10 cellular contexts compared by ENCODE assay signal in the genomic region with DNA sequence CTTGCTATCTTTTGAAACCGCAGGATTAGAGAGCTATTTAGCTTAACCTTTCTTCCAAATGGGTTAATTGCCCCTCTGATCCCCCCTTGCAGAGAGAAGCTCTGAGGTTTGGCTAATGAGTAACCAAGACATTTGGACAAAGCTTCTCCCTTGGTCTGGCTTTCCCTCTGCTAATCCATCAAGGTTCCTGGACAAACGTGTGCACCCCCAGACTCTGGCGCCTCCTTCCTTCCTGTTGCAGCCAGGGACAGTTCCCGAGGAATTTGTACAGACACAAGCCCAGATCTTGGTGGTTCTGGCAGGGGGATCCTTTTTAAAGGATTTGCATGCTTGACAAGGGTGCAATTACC. TPM values are rescaled to one million over a fixed set of nuclear protein-coding genes. Genes with fewer than 3 reads are reported as not detected.
DNase-seq lines count a peak whose midpoint lies in the region; ATAC-seq, FAIRE-seq and TF ChIP-seq lines count a peak whose summit lies in the region.
"Had no signal": no experiment of that assay in that cellular context is flagged by ENCODE, and none has a peak within 500 bp of the region (broad histone marks: within the 10 kb centered on the region; RNA-seq: fewer than 3 reads in every experiment).

No MANE protein-coding gene starts in this region.

- dilution Hi-C loops in endothelial cell of umbilical vein (cut with MboI; ENCODE audit: extremely low pct_ligation_motif_present, low sequenced_read_pairs), result no loop called here

- peaks cover 9% of the 10 kb centered on the region for H3K4me1 ChIP-seq in endothelial cell of umbilical vein (ENCODE audit: control insufficient read depth, extremely low read depth, insufficient read depth, low read length)

- no peaks in the 10 kb centered on the region for H3K36me3 Mint-ChIP-seq in natural killer cell

- no peaks in the 10 kb centered on the region for H3K9me3 ChIP-seq in endothelial cell of umbilical vein (replicated peaks; ENCODE audit: control insufficient read depth, insufficient read depth, low read length)

- H2AFZ ChIP-seq in endothelial cell of umbilical vein (ENCODE audit: low read depth, low read length), result no peak overlapping the region

- H3K27ac Mint-ChIP-seq in natural killer cell, result no peak overlapping the region

- H3K4me2 ChIP-seq in endothelial cell of umbilical vein (ENCODE audit: insufficient read depth, low read length), result peak overlapping the region; percentile 76

- CTCF ChIA-PET in endothelial cell of umbilical vein (lab: Charles Lee), result interaction anchor here (1.0 to 19.2 kb wide), 10 partner anchors 16 to 98 kb away, joined by 3 to 378 read pairs (median 6); no protein-coding TSS in a partner anchor

- no peak for ATAC-seq in natural killer cell
- no peak for ATAC-seq in GM21786 (IDR thresholded peaks at IDR 0.05; ENCODE audit: unreplicated experiment)

- DNase-seq in Ammon's horn (ENCODE audit: low spot score), result peak; percentile 27
- peak; percentile 15 for DNase-seq in M059J (ENCODE audit: low read depth)
- DNase-seq in endothelial cell of umbilical vein (ENCODE audit: low read depth, low spot score), result peak; percentile 22
- DNase-seq in natural killer cell, result no peak
- no peak for DNase-seq in NCI-H446 treated with DMSO at 0.1 percent for 48 hours (lab: John Stamatoyannopoulos, UW)
- DNase-seq in dermis blood vessel endothelial cell, result no peak
- DNase-seq in anterior cingulate cortex (lab: John Stamatoyannopoulos, UW), result no peak
- DNase-seq: activated gamma-delta T cell had no signal

- peak overlapping the region; percentile 97 for H3K9ac ChIP-seq in endothelial cell of umbilical vein (replicated peaks; ENCODE audit: extremely low read depth, insufficient read depth, low read length)

- peak overlapping the region in 2 of 3 experiments; percentile 70 to 82 for H3K4me3 ChIP-seq in endothelial cell of umbilical vein (replicated peaks in 1 of 3; ENCODE audit: insufficient read depth in 1 of 3, low read depth in 1 of 3, low read length in 3 of 3)

- TSS peak; percentile 63 for BruUV-seq in endothelial cell of umbilical vein (replicated peaks; lab: Mats Ljungman, UMichigan)

- FAIRE-seq in endothelial cell of umbilical vein (lab: Jason Lieb, UNC), result peak; percentile 12

- TF ChIP-seq CTCF in endothelial cell of umbilical vein (IDR thresholded peaks at IDR 0.05; ENCODE audit: extremely low read depth in 1 of 2, insufficient read depth in 1 of 2, low read depth in 1 of 2, low read length in 2 of 2) (no peak), natural killer cell (IDR thresholded peaks at IDR 0.05) (no peak)

- intact Hi-C loops in endothelial cell of umbilical vein (cut with micrococcal nuclease) (loop anchor here (2.0 to 5.0 kb wide), 2 partner anchors 15 to 158 kb away; no protein-coding TSS in a partner anchor), natural killer cell (cut with micrococcal nuclease) (no loop called here)

- no peaks in the 10 kb centered on the region for H3K27me3 ChIP-seq in endothelial cell of umbilical vein (ENCODE audit: control insufficient read depth in 2 of 2, insufficient read depth in 2 of 2, low read length in 2 of 2)

- H3K9me3 Mint-ChIP-seq in natural killer cell, result no peaks in the 10 kb centered on the region

- peak overlapping the region; percentile 94 for H3K27ac ChIP-seq in endothelial cell of umbilical vein (ENCODE audit: insufficient read depth, low read depth, low read length)
- H3K27ac ChIP-seq: HL-60 had no signal

- H4K20me1 ChIP-seq in endothelial cell of umbilical vein (replicated peaks; ENCODE audit: control insufficient read depth, extremely low read depth, insufficient read depth, low read length), result no peaks in the 10 kb centered on the region

- peaks cover 12 to 30% of the 10 kb centered on the region in 2 donors for H3K4me1 Mint-ChIP-seq in natural killer cell

- no peaks in the 10 kb centered on the region for H3K9me1 ChIP-seq in endothelial cell of umbilical vein (replicated peaks; ENCODE audit: control insufficient read depth, extremely low read depth, insufficient read depth, low read length)

- peaks cover 45 to 53% of the 10 kb centered on the region in 2 donors for H3K27me3 Mint-ChIP-seq in natural killer cell (ENCODE audit: low read depth in 2 of 2)

- TF ChIP-seq POLR2A in endothelial cell of umbilical vein (IDR thresholded peaks at IDR 0.05; ENCODE audit: low read depth, low read length), result no peak

- peaks cover 42% of the 10 kb centered on the region for H3K79me2 ChIP-seq in endothelial cell of umbilical vein (ENCODE audit: control insufficient read depth, insufficient read depth, low read length)

- POLR2A ChIA-PET in endothelial cell of umbilical vein (lab: Charles Lee), result interaction anchor here (0.5 to 1.3 kb wide), 3 partner anchors 32 to 100 kb away, joined by 3 to 4 read pairs (median 3); no protein-coding TSS in a partner anchor

- H3K36me3 ChIP-seq in endothelial cell of umbilical vein (ENCODE audit: control insufficient read depth in 2 of 2, extremely low read depth in 1 of 2, insufficient read depth in 2 of 2, low read length in 2 of 2), result no peaks in the 10 kb centered on the region

- H3K4me3 Mint-ChIP-seq in natural killer cell, result peak overlapping the region; percentile 72

TF ChIP-seq in endothelial cell of umbilical vein, 7 proteins besides CTCF, POLR2A, EP300 and RAD21:
- TF ChIP-seq GATA2 (IDR thresholded peaks at IDR 0.05; ENCODE audit: insufficient read depth, insufficient read length, low read depth, low read length) (no peak), EZH2 (IDR thresholded peaks at IDR 0.05; ENCODE audit: borderline replicate concordance, low read depth, low read length, severe bottlenecking) (no peak), POLR2AphosphoS5 (IDR thresholded peaks at IDR 0.05; ENCODE audit: insufficient read depth, low read depth, low read length) (no peak), MYC (IDR thresholded peaks at IDR 0.05; ENCODE audit: low read depth, low read length) (no peak), FOS (IDR thresholded peaks at IDR 0.05; ENCODE audit: borderline replicate concordance, insufficient read depth, low read length) (no peak)
TF ChIP-seq in endothelial cell of umbilical vein: peak in this region for 0.

RNA-seq across cellular contexts. Expression of a gene that starts 1.6 kb away (rescaled TPM):
- total RNA-seq in M059J (2014; rRNA removed; shearing (Covaris generic)), result 3.3 and 4.7 TPM in 2 replicates
- total RNA-seq in endothelial cell of umbilical vein (78.9 and 85.1 TPM in 2 replicates), natural killer cell (10 to 100 TPM in 1 of 3 donors, 1 to 10 TPM in 2; 3.6 to 24.0 (median 7.3) TPM), dermis blood vessel endothelial cell (41.9 and 57.7 TPM in 2 replicates)
- 18.9 and 23.1 TPM in 2 replicates for polyA plus RNA-seq in endothelial cell of umbilical vein
- polyA plus RNA-seq in endothelial cell of umbilical vein (2011; cell fraction: cytosol; rRNA removed), result 21.8 and 22.1 TPM in 2 replicates
- 38.5 and 45.9 TPM in 2 replicates for polyA plus RNA-seq in endothelial cell of umbilical vein (2011; cell fraction: nucleus; rRNA removed)
- 17.4 and 19.8 TPM in 2 replicates for polyA plus RNA-seq in endothelial cell of umbilical vein (2012)
- polyA minus RNA-seq in endothelial cell of umbilical vein, result 59.2 and 71.7 TPM in 2 replicates
- 10.0 TPM for polyA minus RNA-seq in endothelial cell of umbilical vein (2011; cell fraction: cytosol; rRNA and poly(A)+ RNA removed)
- 70.1 and 79.2 TPM in 2 replicates for polyA minus RNA-seq in endothelial cell of umbilical vein (2011; cell fraction: nucleus; rRNA and poly(A)+ RNA removed)

RNA-seq across cellular contexts. Expression of a gene that starts 7.6 kb away (rescaled TPM):
- not detected in 2 replicates for total RNA-seq in M059J (2014; rRNA removed; shearing (Covaris generic))
- not detected in 2 replicates for total RNA-seq in endothelial cell of umbilical vein
- not detected in 2 replicates for polyA plus RNA-seq in endothelial cell of umbilical vein
- not detected in 2 replicates for polyA plus RNA-seq in endothelial cell of umbilical vein (2011; cell fraction: cytosol; rRNA removed)
- not detected in 2 replicates for polyA plus RNA-seq in endothelial cell of umbilical vein (2011; cell fraction: nucleus; rRNA removed)
- polyA plus RNA-seq in endothelial cell of umbilical vein (2012), result not detected in 2 replicates
- polyA minus RNA-seq in endothelial cell of umbilical vein, result not detected in 2 replicates
- not detected for polyA minus RNA-seq in endothelial cell of umbilical vein (2011; cell fraction: cytosol; rRNA and poly(A)+ RNA removed)
- not detected in 2 replicates for polyA minus RNA-seq in endothelial cell of umbilical vein (2011; cell fraction: nucleus; rRNA and poly(A)+ RNA removed)
- total RNA-seq in natural killer cell, result not detected
- total RNA-seq in dermis blood vessel endothelial cell, result not detected in 2 replicates

Comparison
In these comparisons a context has a peak if more than half of its experiments do, and no peak if none do; other contexts are left out.
1. DNase-seq: peak in Ammon's horn (single experiment), M059J (single experiment) and endothelial cell of umbilical vein (single experiment); none in natural killer cell (single experiment), NCI-H446 treated with DMSO at 0.1 percent for 48 hours (single experiment), dermis blood vessel endothelial cell (single experiment) and anterior cingulate cortex (0 of 58).